Comparison of ENCODE assay signal across 25 cellular contexts in genomic region chr19:11111771-11112144, GRCh38. TPM values are rescaled to one million over a fixed set of nuclear protein-coding genes. Genes with fewer than 3 reads are reported as not detected.
DNase-seq lines count a peak whose midpoint lies in the region; ATAC-seq and TF ChIP-seq lines count a peak whose summit lies in the region.
"Had no signal": no experiment of that assay in that cellular context is flagged by ENCODE, and none has a peak within 500 bp of the region (broad histone marks: within the 10 kb centered on the region; RNA-seq: fewer than 3 reads in every experiment).

No MANE protein-coding gene starts in this region.

- in situ Hi-C loops in Panc1 (cut with HindIII; ENCODE audit: low pct_unique_long_range_greater_than_20kb, low sequenced_read_pairs): no loop called here

- H3K4me3 Mint-ChIP-seq in effector memory CD8-positive, alpha-beta T cell: no peak overlapping the region
- H3K4me3 Mint-ChIP-seq: CD4-positive, alpha-beta memory T cell; GM23338 had no signal

- H2AFZ ChIP-seq in osteoblast (ENCODE audit: low read length): no peak overlapping the region
- H2AFZ ChIP-seq: GM23338 had no signal

- POLR2A ChIA-PET in Panc1 (lab: Charles Lee): no interaction called here

- peak; percentile 26 for DNase-seq in NCI-H2171 treated with DMSO at 0.1 percent for 48 hours (lab: John Stamatoyannopoulos, UW)
- no peak for DNase-seq in NCI-H2171 (lab: John Stamatoyannopoulos, UW)
- peak; percentile 18 for DNase-seq in DMS79 (lab: John Stamatoyannopoulos, UW)
- no peak for DNase-seq in Panc1 (ENCODE audit: low read depth, low spot score)
- DNase-seq in osteoblast (ENCODE audit: insufficient read length, low spot score, missing footprints): peak; percentile 3
- DNase-seq in effector memory CD8-positive, alpha-beta T cell: no peak
- DNase-seq: 8988T; Caco-2; CD4-positive, alpha-beta memory T cell; KG1; MV-4-11; NCI-H1417 treated with DMSO at 0.1 percent for 48 hours; NCI-H187 treated with DMSO at 0.1 percent for 48 hours; NCI-H2107; NCI-H2227 treated with DMSO at 0.1 percent for 48 hours; NCI-H510A treated with DMSO at 0.1 percent for 48 hours; NCI-H774; SHP77; SW 1271 had no signal

- no TSS peak for BruUV-seq in Panc1 (replicated peaks; lab: Mats Ljungman, UMichigan)

- no peaks in the 10 kb centered on the region for H3K27me3 Mint-ChIP-seq in effector memory CD8-positive, alpha-beta T cell
- H3K27me3 Mint-ChIP-seq: CD4-positive, alpha-beta memory T cell had no signal

- peaks cover 3% of the 10 kb centered on the region for H4K20me1 ChIP-seq in osteoblast (ENCODE audit: insufficient read depth, low read length)

- intact Hi-C loops in Panc1 (cut with micrococcal nuclease; ENCODE audit: unreplicated experiment): no loop called here

- H3K36me3 Mint-ChIP-seq in effector memory CD8-positive, alpha-beta T cell (ENCODE audit: insufficient read depth): peaks cover 84% of the 10 kb centered on the region

- TF ChIP-seq CTCF in Panc1 (IDR thresholded peaks at IDR 0.05) (no peak), osteoblast (IDR thresholded peaks at IDR 0.05; ENCODE audit: extremely low read depth, low read depth, low read length) (no peak)

- no peak overlapping the region for H3K27ac Mint-ChIP-seq in effector memory CD8-positive, alpha-beta T cell
- H3K27ac Mint-ChIP-seq: GM23338 had no signal

- no peak overlapping the region for H3K27ac ChIP-seq in Panc1 (ENCODE audit: low read length)
- H3K27ac ChIP-seq in osteoblast (ENCODE audit: low read depth, low read length): no peak overlapping the region
- H3K27ac ChIP-seq: BLaER1 treated with 17β-estradiol and CSF1 and Interleukin-3, amounts not matched to agents 10 nM and 100 nM; HL-60; SK-N-MC had no signal

- no peak overlapping the region for H3K4me3 ChIP-seq in Panc1 (ENCODE audit: low read depth in 2 of 2, low read length in 2 of 2)
- no peak overlapping the region for H3K4me3 ChIP-seq in osteoblast (ENCODE audit: insufficient read depth, low read length)
- H3K4me3 ChIP-seq: BLaER1 treated with 17β-estradiol and CSF1 and Interleukin-3, amounts not matched to agents 10 nM and 100 nM; GM23338; HAP-1; SK-N-MC had no signal

- H3K4me1 Mint-ChIP-seq in effector memory CD8-positive, alpha-beta T cell (ENCODE audit: low read depth in 2 of 2): peaks cover 0 to 3% of the 10 kb centered on the region in 2 donors
- H3K4me1 Mint-ChIP-seq: CD4-positive, alpha-beta memory T cell; GM23338 had no signal

- H3K27me3 ChIP-seq in Panc1 (ENCODE audit: control insufficient read depth, insufficient read depth, low read length) (no peaks in the 10 kb centered on the region), osteoblast (ENCODE audit: insufficient read depth, low read length) (no peaks in the 10 kb centered on the region)
- H3K27me3 ChIP-seq: BLaER1 treated with 17β-estradiol and CSF1 and Interleukin-3, amounts not matched to agents 10 nM and 100 nM had no signal

- no peaks in the 10 kb centered on the region; the same call in 1 of the 2 replicates for H3K4me1 ChIP-seq in Panc1 (ENCODE audit: control insufficient read depth, insufficient read depth, low read length)
- H3K4me1 ChIP-seq in osteoblast (ENCODE audit: insufficient read depth, low read length): no peaks in the 10 kb centered on the region
- H3K4me1 ChIP-seq: Caco-2, HAP-1 had no signal

- CTCF ChIA-PET in Panc1 (lab: Charles Lee): no interaction called here

- H3K9me3 ChIP-seq in Panc1 (ENCODE audit: control insufficient read depth, insufficient read depth, low read depth, low read length) (no peaks in the 10 kb centered on the region), osteoblast (ENCODE audit: low read depth, low read length) (no peaks in the 10 kb centered on the region)
- H3K9me3 ChIP-seq: BLaER1 treated with 17β-estradiol and CSF1 and Interleukin-3, amounts not matched to agents 10 nM and 100 nM; Caco-2; HAP-1 had no signal

- H3K79me2 ChIP-seq in osteoblast (ENCODE audit: insufficient read depth, low read length): peaks cover 6% of the 10 kb centered on the region

- ATAC-seq in Panc1 (peak; percentile 35; the same call in 1 of the 2 replicates), HG02852 (IDR thresholded peaks at IDR 0.05; ENCODE audit: unreplicated experiment) (no peak)
- no peak for ATAC-seq in effector memory CD8-positive, alpha-beta T cell (replicated peaks)
- ATAC-seq: GM23338 had no signal

- H3K36me3 ChIP-seq in Panc1 (ENCODE audit: control insufficient read depth, insufficient read depth, low read length) (peaks cover 9% of the 10 kb centered on the region), osteoblast (ENCODE audit: insufficient read depth, low read length) (peaks cover 81% of the 10 kb centered on the region)

- H3K9me3 Mint-ChIP-seq in effector memory CD8-positive, alpha-beta T cell: no peaks in the 10 kb centered on the region
- H3K9me3 Mint-ChIP-seq: CD4-positive, alpha-beta memory T cell; GM23338 had no signal

- H3K4me2 ChIP-seq in osteoblast (ENCODE audit: insufficient read depth, low read length): no peak overlapping the region
- H3K4me2 ChIP-seq: BLaER1 treated with 17β-estradiol and CSF1 and Interleukin-3, amounts not matched to agents 10 nM and 100 nM; GM23338 had no signal

RNA-seq across cellular contexts. Expression of gene LDLR, which starts 22.5 kb away (rescaled TPM):
- total RNA-seq in Panc1 (2021; ENCODE audit: unreplicated experiment) (203 TPM), osteoblast (313 and 326 TPM in 2 replicates)
- polyA plus RNA-seq in Panc1 (2012; ENCODE audit: insufficient read length): 110 TPM

RNA-seq across cellular contexts. Expression of gene SPC24, which starts 43.8 kb away (rescaled TPM):
- total RNA-seq in Panc1 (2021; ENCODE audit: unreplicated experiment) (50.6 TPM), osteoblast (5.4 and 6.5 TPM in 2 replicates)
- 26.9 TPM for polyA plus RNA-seq in Panc1 (2012; ENCODE audit: insufficient read length)

Comparison
In these comparisons a context has a peak if more than half of its experiments do, and no peak if none do; other contexts are left out.
1. DNase-seq: peak in NCI-H2171 treated with DMSO at 0.1 percent for 48 hours (single experiment), DMS79 (single experiment) and osteoblast (single experiment); none in NCI-H2171 (single experiment), Panc1 (single experiment) and effector memory CD8-positive, alpha-beta T cell (0 of 3).